ENCODE assay signal across 17 cellular contexts in genomic region chr4:142925161-142925560, GRCh38.
"Had no signal": no experiment of that assay in that cellular context is flagged by ENCODE, and none has a peak within 500 bp of the region (broad histone marks: within the 10 kb centered on the region; RNA-seq: fewer than 3 reads in every experiment).

No MANE protein-coding gene starts in this region.

- H3K4me3 ChIP-seq: cardiac muscle cell, lung had no signal

- H3K27ac ChIP-seq: cardiac muscle cell, epithelial cell of prostate had no signal

- H3K36me3 ChIP-seq: cardiac muscle cell had no signal

- H3K9me3 ChIP-seq: SK-N-SH had no signal

- DNase-seq: activated B cell treated with CpG ODN at 0.5 μM for 24 hours; activated CD4-positive, alpha-beta memory T cell treated with anti-CD3 and anti-CD28 coated beads, Interleukin-2, amount 10 ng/mL, durations not matched to agents 7 days and 5 days; activated CD4-positive, alpha-beta T cell treated with anti-CD3 and anti-CD28 coated beads for 4 hours; activated naive CD4-positive, alpha-beta T cell treated with anti-CD3 and anti-CD28 coated beads for 36 hours; activated naive CD8-positive, alpha-beta T cell treated with anti-CD3 and anti-CD28 coated beads, Interleukin-2, amount 50 U/mL, for 24 hours; activated T-cell treated with anti-CD3 and anti-CD28 coated beads, Interleukin-2, amount 50 U/mL, for 1 hour; aorta; left colon; retina; SK-N-SH; stimulated activated CD4-positive, alpha-beta T cell treated with anti-CD3 and anti-CD28 coated beads, Interleukin-12 subunit alpha, Interleukin-12 subunit beta, amount 100 ng/mL, for 4 hours; stimulated activated CD4-positive, alpha-beta T cell treated with anti-CD3 and anti-CD28 coated beads, Interleukin-1b, Interleukin-23, amount 100 ng/mL, for 48 hours; stimulated activated naive CD4-positive, alpha-beta T cell treated with Interleukin-2 at 50 U/mL for 16 hours; T-cell had no signal

- H3K27me3 ChIP-seq: cardiac muscle cell had no signal
